9 cellular contexts compared by ENCODE assay signal in the genomic region with DNA sequence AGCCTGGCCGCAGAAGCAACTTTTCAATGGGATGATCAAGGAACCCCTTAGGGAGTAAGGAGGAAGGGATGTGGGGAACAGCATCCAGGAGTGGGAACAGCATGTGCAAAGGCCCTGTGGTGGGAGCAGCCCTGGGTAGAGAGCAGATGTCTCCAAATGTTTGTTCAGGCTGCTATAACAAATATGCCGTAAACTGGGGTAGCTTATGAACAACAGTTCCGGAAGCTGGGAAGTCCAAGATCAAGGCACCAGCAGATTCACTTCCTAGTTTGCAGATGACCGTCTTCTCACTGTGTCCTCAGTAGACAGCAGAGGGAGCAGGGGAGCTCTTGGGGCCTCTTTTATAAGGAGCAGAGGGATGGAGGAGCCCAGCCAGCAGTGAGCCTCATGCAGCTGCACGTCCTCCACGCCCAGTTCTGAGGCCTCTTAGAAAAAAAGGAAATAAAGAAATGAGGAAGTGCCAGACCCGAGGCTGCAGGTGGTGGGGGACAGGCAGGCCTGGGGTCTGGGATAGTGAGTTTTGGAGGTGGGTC. TPM values are rescaled to one million over a fixed set of nuclear protein-coding genes. Genes with fewer than 3 reads are reported as not detected.
DNase-seq lines count a peak whose midpoint lies in the region; ATAC-seq and TF ChIP-seq lines count a peak whose summit lies in the region.
"Had no signal": no experiment of that assay in that cellular context is flagged by ENCODE, and none has a peak within 500 bp of the region (broad histone marks: within the 10 kb centered on the region; RNA-seq: fewer than 3 reads in every experiment).

No MANE protein-coding gene starts in this region.

- no peak for TF ChIP-seq EP300 in stomach (IDR thresholded peaks at IDR 0.05)

- H3K9me3 ChIP-seq in right cardiac atrium (ENCODE audit: control insufficient read depth, low read length) = no peaks in the 10 kb centered on the region
- H3K9me3 ChIP-seq in stomach = no peaks in the 10 kb centered on the region
- H3K9me3 ChIP-seq: SJSA1 had no signal

- no peaks in the 10 kb centered on the region for H3K36me3 ChIP-seq in stomach
- H3K36me3 ChIP-seq: SJSA1 had no signal

- H3K27me3 Mint-ChIP-seq in activated CD4-positive, alpha-beta memory T cell treated with anti-CD3 and anti-CD28 coated beads for 36 hours = peaks cover 15% of the 10 kb centered on the region
- peaks cover 3% of the 10 kb centered on the region for H3K27me3 Mint-ChIP-seq in activated T-helper 1 cell treated with anti-CD3 and anti-CD28 coated beads, Interleukin-12 subunit alpha, Interleukin-12 subunit beta, Interleukin-2, Interleukin-4 antibody, amounts not matched to agents 30 ng/mL and 10 ng/mL and 1 ng/mL, durations not matched to agents 14 hours and 24 hours and 36 hours (ENCODE audit: insufficient read depth)

- peak; percentile 69 to 81 for ATAC-seq in right cardiac atrium

- no peak overlapping the region for H3K27ac Mint-ChIP-seq in activated CD4-positive, alpha-beta memory T cell treated with anti-CD3 and anti-CD28 coated beads for 36 hours
- no peak overlapping the region for H3K27ac Mint-ChIP-seq in activated T-helper 1 cell treated with anti-CD3 and anti-CD28 coated beads, Interleukin-12 subunit alpha, Interleukin-12 subunit beta, Interleukin-2, Interleukin-4 antibody, amounts not matched to agents 30 ng/mL and 10 ng/mL and 1 ng/mL, durations not matched to agents 14 hours and 24 hours and 36 hours

- peak overlapping the region; percentile 48 for H3K27ac ChIP-seq in VCaP
- no peak overlapping the region for H3K27ac ChIP-seq in right cardiac atrium (ENCODE audit: low read length)
- H3K27ac ChIP-seq in stomach = peak overlapping the region in 3 of 5 donors; percentile 3 to 61 (median 54)
- H3K27ac ChIP-seq: SJSA1 had no signal

- WGBS in right cardiac atrium = 46% methylated on average over 7 of the region's 7 CpGs
- 43 to 46% (median 45%) methylated on average over 7 of the region's 7 CpGs for WGBS in stomach, 5 donors

- POLR2A ChIA-PET in activated CD4-positive, alpha-beta memory T cell treated with anti-CD3 and anti-CD28 coated beads for 36 hours (lab: Charles Lee) = no interaction called here

- CTCF ChIA-PET in activated CD4-positive, alpha-beta memory T cell treated with anti-CD3 and anti-CD28 coated beads for 36 hours (lab: Charles Lee) = interaction anchor here (0.8 to 1.6 kb wide), 3 partner anchors 9 to 14 kb away, joined by 3 to 4 read pairs (median 4); no protein-coding TSS in a partner anchor

- H3K4me1 ChIP-seq in right cardiac atrium (ENCODE audit: control insufficient read depth, insufficient read depth, low read length) (no peaks in the 10 kb centered on the region), stomach (peaks cover 11 to 72% (median 31%) of the 10 kb centered on the region in 4 donors)

- H3K36me3 Mint-ChIP-seq in activated CD4-positive, alpha-beta memory T cell treated with anti-CD3 and anti-CD28 coated beads for 36 hours = no peaks in the 10 kb centered on the region
- H3K36me3 Mint-ChIP-seq in activated T-helper 1 cell treated with anti-CD3 and anti-CD28 coated beads, Interleukin-12 subunit alpha, Interleukin-12 subunit beta, Interleukin-2, Interleukin-4 antibody, amounts not matched to agents 30 ng/mL and 10 ng/mL and 1 ng/mL, durations not matched to agents 14 hours and 24 hours and 36 hours (ENCODE audit: low read depth) = no peaks in the 10 kb centered on the region

- no peaks in the 10 kb centered on the region for H3K4me1 Mint-ChIP-seq in activated CD4-positive, alpha-beta memory T cell treated with anti-CD3 and anti-CD28 coated beads for 36 hours (ENCODE audit: low read depth)
- H3K4me1 Mint-ChIP-seq in activated T-helper 1 cell treated with anti-CD3 and anti-CD28 coated beads, Interleukin-12 subunit alpha, Interleukin-12 subunit beta, Interleukin-2, Interleukin-4 antibody, amounts not matched to agents 30 ng/mL and 10 ng/mL and 1 ng/mL, durations not matched to agents 14 hours and 24 hours and 36 hours (ENCODE audit: low read depth) = peaks cover 13% of the 10 kb centered on the region

- peak; percentile 80 for DNase-seq in EH (ENCODE audit: low read depth)
- peak; percentile 71 for DNase-seq in KG1 (lab: John Stamatoyannopoulos, UW)
- DNase-seq in right cardiac atrium = peak in 2 of 3 donors; percentile 83 to 84
- no peak for DNase-seq in stomach
- DNase-seq in activated CD4-positive, alpha-beta memory T cell treated with anti-CD3 and anti-CD28 coated beads for 36 hours = no peak
- DNase-seq in activated T-helper 1 cell treated with anti-CD3 and anti-CD28 coated beads, Interleukin-12 subunit alpha, Interleukin-12 subunit beta, Interleukin-2, Interleukin-4 antibody, amounts not matched to agents 30 ng/mL and 10 ng/mL and 1 ng/mL, durations not matched to agents 14 hours and 24 hours and 36 hours (ENCODE audit: low spot score) = no peak
- DNase-seq in stimulated activated CD4-positive, alpha-beta T cell treated with anti-CD3 and anti-CD28 coated beads, Interleukin-2, amount 100 ng/mL, for 48 hours = no peak

- no peak overlapping the region for H3K4me3 Mint-ChIP-seq in activated CD4-positive, alpha-beta memory T cell treated with anti-CD3 and anti-CD28 coated beads for 36 hours
- no peak overlapping the region for H3K4me3 Mint-ChIP-seq in activated T-helper 1 cell treated with anti-CD3 and anti-CD28 coated beads, Interleukin-12 subunit alpha, Interleukin-12 subunit beta, Interleukin-2, Interleukin-4 antibody, amounts not matched to agents 30 ng/mL and 10 ng/mL and 1 ng/mL, durations not matched to agents 14 hours and 24 hours and 36 hours

- H3K4me3 ChIP-seq in right cardiac atrium (ENCODE audit: low read length) (no peak overlapping the region), stomach (no peak overlapping the region)
- H3K4me3 ChIP-seq: SJSA1 had no signal

- TF ChIP-seq CTCF in VCaP (conservative IDR thresholded peaks at IDR 0.05) (peak; percentile 59), stomach (IDR thresholded peaks at IDR 0.05) (no peak)

- H3K9me3 Mint-ChIP-seq in activated CD4-positive, alpha-beta memory T cell treated with anti-CD3 and anti-CD28 coated beads for 36 hours = no peaks in the 10 kb centered on the region
- H3K9me3 Mint-ChIP-seq in activated T-helper 1 cell treated with anti-CD3 and anti-CD28 coated beads, Interleukin-12 subunit alpha, Interleukin-12 subunit beta, Interleukin-2, Interleukin-4 antibody, amounts not matched to agents 30 ng/mL and 10 ng/mL and 1 ng/mL, durations not matched to agents 14 hours and 24 hours and 36 hours = no peaks in the 10 kb centered on the region

- TF ChIP-seq POLR2A in stomach (IDR thresholded peaks at IDR 0.05) = no peak

- H3K27me3 ChIP-seq in right cardiac atrium (ENCODE audit: control insufficient read depth, insufficient read depth) = no peaks in the 10 kb centered on the region
- peaks cover 0 to 17% (median 7%) of the 10 kb centered on the region in 3 donors for H3K27me3 ChIP-seq in stomach
- H3K27me3 ChIP-seq: SJSA1 had no signal

- intact Hi-C loops in right cardiac atrium (cut with DNase I) = loop anchor here in 2 of 4 donors (10.0 kb wide), 3 partner anchors 57 to 187 kb away; partner anchors contain the start of gene PGPEP1 (in 1 of the 2)
- intact Hi-C loops in stomach (cut with DNase I; ENCODE audit: low total_unique reads) = no loop called here
- intact Hi-C loops in activated CD4-positive, alpha-beta memory T cell treated with anti-CD3 and anti-CD28 coated beads for 36 hours (cut with micrococcal nuclease) = no loop called here
- intact Hi-C loops in activated T-helper 1 cell treated with anti-CD3 and anti-CD28 coated beads, Interleukin-12 subunit alpha, Interleukin-12 subunit beta, Interleukin-2, Interleukin-4 antibody, amounts not matched to agents 30 ng/mL and 10 ng/mL and 1 ng/mL, durations not matched to agents 14 hours and 24 hours and 36 hours (cut with micrococcal nuclease) = loop anchor here (1.0 kb wide), 1 partner anchor 9 kb away; no protein-coding TSS in a partner anchor

RNA-seq across cellular contexts. Expression of gene LRRC25, which starts 4.2 kb away (rescaled TPM):
- 1 to 10 TPM; 3.1 to 4.3 (median 3.7) TPM for total RNA-seq in right cardiac atrium
- polyA plus RNA-seq in right cardiac atrium = 1.5 TPM
- 10 to 100 TPM in 1 of 5 donors, 1 to 10 TPM in 2, not detected in 2; 2.9 to 11.2 (median 7.2) TPM for total RNA-seq in stomach
- 1 to 10 TPM in 2 of 3 donors, under 1 TPM in 1; 0.98 to 2.4 (median 1.7) TPM for polyA plus RNA-seq in stomach
- not detected for total RNA-seq in activated CD4-positive, alpha-beta memory T cell treated with anti-CD3 and anti-CD28 coated beads for 36 hours
- not detected in 2 replicates for total RNA-seq in activated T-helper 1 cell treated with anti-CD3 and anti-CD28 coated beads, Interleukin-12 subunit alpha, Interleukin-12 subunit beta, Interleukin-2, Interleukin-4 antibody, amounts not matched to agents 30 ng/mL and 10 ng/mL and 1 ng/mL, durations not matched to agents 14 hours and 24 hours and 36 hours
- total RNA-seq: SJSA1 had no signal

RNA-seq across cellular contexts. Expression of gene GDF15, which starts 15.7 kb away (rescaled TPM):
- total RNA-seq in right cardiac atrium = under 1 TPM in 3 of 4 donors, not detected in 1; 0.50 to 0.60 (median 0.53) TPM
- polyA plus RNA-seq in right cardiac atrium = 0.25 TPM
- 100 to 1,000 TPM in 1 of 5 donors, 10 to 100 TPM in 4; 17.3 to 102 (median 46.9) TPM for total RNA-seq in stomach
- 100 to 1,000 TPM in 1 of 3 donors, 10 to 100 TPM in 2; 14.2 to 134 (median 44.5) TPM for polyA plus RNA-seq in stomach
- total RNA-seq in activated CD4-positive, alpha-beta memory T cell treated with anti-CD3 and anti-CD28 coated beads for 36 hours = not detected
- not detected in 2 replicates for total RNA-seq in activated T-helper 1 cell treated with anti-CD3 and anti-CD28 coated beads, Interleukin-12 subunit alpha, Interleukin-12 subunit beta, Interleukin-2, Interleukin-4 antibody, amounts not matched to agents 30 ng/mL and 10 ng/mL and 1 ng/mL, durations not matched to agents 14 hours and 24 hours and 36 hours

RNA-seq across cellular contexts. Expression of gene SSBP4, which starts 17.6 kb away (rescaled TPM):
- total RNA-seq in right cardiac atrium (10 to 100 TPM; 32.7 to 40.0 (median 37.8) TPM), stomach (100 to 1,000 TPM in 1 of 5 donors, 10 to 100 TPM in 4; 22.8 to 253 (median 39.7) TPM)
- polyA plus RNA-seq in right cardiac atrium (36.2 TPM), stomach (10 to 100 TPM; 49.9 to 77.6 (median 54.4) TPM)
- total RNA-seq in activated CD4-positive, alpha-beta memory T cell treated with anti-CD3 and anti-CD28 coated beads for 36 hours = 100 to 1,000 TPM in 1 of 2 experiments, 10 to 100 TPM in 1; 97.9 to 102 TPM
- 135 and 141 TPM in 2 replicates for total RNA-seq in activated T-helper 1 cell treated with anti-CD3 and anti-CD28 coated beads, Interleukin-12 subunit alpha, Interleukin-12 subunit beta, Interleukin-2, Interleukin-4 antibody, amounts not matched to agents 30 ng/mL and 10 ng/mL and 1 ng/mL, durations not matched to agents 14 hours and 24 hours and 36 hours

RNA-seq across cellular contexts. Expression of gene ISYNA1, which starts 36.3 kb away (rescaled TPM):
- total RNA-seq in right cardiac atrium = 10 to 100 TPM; 36.9 to 55.4 (median 45.3) TPM
- 50.7 TPM for polyA plus RNA-seq in right cardiac atrium
- total RNA-seq in stomach = 10 to 100 TPM in 4 of 5 donors, 1 to 10 TPM in 1; 7.8 to 47.3 (median 15.8) TPM
- polyA plus RNA-seq in stomach = 10 to 100 TPM in 2 of 3 donors, 1 to 10 TPM in 1; 9.5 to 39.7 (median 15.0) TPM
- total RNA-seq in activated CD4-positive, alpha-beta memory T cell treated with anti-CD3 and anti-CD28 coated beads for 36 hours = 10 to 100 TPM; 19.3 to 20.0 TPM
- 9.0 and 10.7 TPM in 2 replicates for total RNA-seq in activated T-helper 1 cell treated with anti-CD3 and anti-CD28 coated beads, Interleukin-12 subunit alpha, Interleukin-12 subunit beta, Interleukin-2, Interleukin-4 antibody, amounts not matched to agents 30 ng/mL and 10 ng/mL and 1 ng/mL, durations not matched to agents 14 hours and 24 hours and 36 hours

Comparison
In these comparisons a context has a peak if more than half of its experiments do, and no peak if none do; other contexts are left out.
1. DNase-seq: peak in EH (single experiment), KG1 (single experiment) and right cardiac atrium (2 of 3); none in stomach (single experiment), activated CD4-positive, alpha-beta memory T cell treated with anti-CD3 and anti-CD28 coated beads for 36 hours (single experiment), activated T-helper 1 cell treated with anti-CD3 and anti-CD28 coated beads, Interleukin-12 subunit alpha, Interleukin-12 subunit beta, Interleukin-2, Interleukin-4 antibody, amounts not matched to agents 30 ng/mL and 10 ng/mL and 1 ng/mL, durations not matched to agents 14 hours and 24 hours and 36 hours (single experiment) and stimulated activated CD4-positive, alpha-beta T cell treated with anti-CD3 and anti-CD28 coated beads, Interleukin-2, amount 100 ng/mL, for 48 hours (0 of 2).
2. RNA of gene GDF15, which starts 15.7 kb away (total RNA-seq): 17.3 to 102 TPM in stomach; 0.50 to 0.60 TPM in right cardiac atrium, not detected in activated T-helper 1 cell treated with anti-CD3 and anti-CD28 coated beads, Interleukin-12 subunit alpha, Interleukin-12 subunit beta, Interleukin-2, Interleukin-4 antibody, amounts not matched to agents 30 ng/mL and 10 ng/mL and 1 ng/mL, durations not matched to agents 14 hours and 24 hours and 36 hours and not detected in activated CD4-positive, alpha-beta memory T cell treated with anti-CD3 and anti-CD28 coated beads for 36 hours; every median in the first group is over 10 times any median in the second.